22 cellular contexts compared by ENCODE assay signal in the genomic region with DNA sequence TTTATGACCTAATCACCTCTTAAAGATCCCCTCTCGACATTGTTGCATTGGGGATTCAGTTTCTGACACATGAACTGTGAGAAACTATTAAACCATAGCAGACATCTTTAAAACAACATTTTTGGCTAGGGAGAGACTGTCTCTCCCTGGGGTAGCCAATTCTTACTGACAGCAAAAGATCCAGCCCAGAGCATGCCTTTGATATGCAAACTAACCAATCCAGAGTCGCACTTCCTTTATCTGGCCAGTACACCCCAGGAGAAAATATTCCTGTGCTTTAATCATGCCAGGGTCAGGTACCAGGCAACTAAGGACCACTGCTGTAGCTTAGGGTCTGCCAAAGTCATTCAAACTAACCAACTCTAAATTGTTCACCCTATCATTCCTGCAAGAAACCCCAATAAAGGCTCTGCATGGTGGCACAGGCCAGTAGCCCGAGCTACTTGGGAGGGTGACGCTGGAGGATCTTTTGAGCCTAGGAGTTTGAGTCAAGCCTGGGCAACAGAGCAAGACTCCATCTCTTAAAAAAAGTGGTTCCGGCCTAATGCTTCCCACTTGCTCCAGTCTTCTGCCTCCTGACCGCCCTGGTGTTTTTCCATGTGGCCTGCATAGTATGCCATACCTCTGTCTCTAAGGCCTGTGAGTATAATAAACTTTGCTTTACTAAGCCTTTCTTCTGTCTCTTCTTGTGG.
"Had no signal": no experiment of that assay in that cellular context is flagged by ENCODE, and none has a peak within 500 bp of the region (broad histone marks: within the 10 kb centered on the region; RNA-seq: fewer than 3 reads in every experiment).

No MANE protein-coding gene starts in this region.

- H3K4me1 Mint-ChIP-seq: naive thymus-derived CD8-positive, alpha-beta T cell; stimulated activated naive B cell treated with anti-CD40 and anti-IgM and Interleukin-4, amounts not matched to agents 10 μg/mL and 1 μg/mL and 100 μg/mL, for 72 hours; stimulated activated naive CD8-positive, alpha-beta T cell treated with anti-CD3 and anti-CD28 coated beads, Interleukin-15, amount 100 ng/mL, for 72 hours had no signal

- DNase-seq: effector CD4-positive, alpha-beta T cell; endodermal cell; erythroblast; foreskin keratinocyte; left colon; left ventricle myocardium superior; naive thymus-derived CD8-positive, alpha-beta T cell; nucleus accumbens; ovary; sigmoid colon; stimulated activated CD4-positive, alpha-beta T cell treated with anti-CD3 and anti-CD28 coated beads, Interleukin-2, amount 100 ng/mL, for 24 hours; stimulated activated CD4-positive, alpha-beta T cell treated with anti-CD3 and anti-CD28 coated beads, Interleukin-4, amount 100 ng/mL, for 4 hours; stimulated activated naive B cell treated with anti-CD40 and anti-IgM and Interleukin-4, amounts not matched to agents 10 μg/mL and 1 μg/mL and 100 μg/mL, for 72 hours; stimulated activated naive CD8-positive, alpha-beta T cell treated with anti-CD3 and anti-CD28 coated beads, Interleukin-15, amount 100 ng/mL, for 72 hours; transverse colon had no signal

- H3K9me3 Mint-ChIP-seq: endodermal cell; naive thymus-derived CD8-positive, alpha-beta T cell; neural crest cell; stimulated activated naive B cell treated with anti-CD40 and anti-IgM and Interleukin-4, amounts not matched to agents 10 μg/mL and 1 μg/mL and 100 μg/mL, for 72 hours; stimulated activated naive CD8-positive, alpha-beta T cell treated with anti-CD3 and anti-CD28 coated beads, Interleukin-15, amount 100 ng/mL, for 72 hours had no signal

- FAIRE-seq: endothelial cell of umbilical vein had no signal

- H3K4me1 ChIP-seq: foreskin keratinocyte, right atrium auricular region, transverse colon had no signal

- H3K27me3 Mint-ChIP-seq: stimulated activated naive B cell treated with anti-CD40 and anti-IgM and Interleukin-4, amounts not matched to agents 10 μg/mL and 1 μg/mL and 100 μg/mL, for 72 hours; stimulated activated naive CD8-positive, alpha-beta T cell treated with anti-CD3 and anti-CD28 coated beads, Interleukin-15, amount 100 ng/mL, for 72 hours had no signal

- H3K27ac Mint-ChIP-seq: endodermal cell; naive thymus-derived CD8-positive, alpha-beta T cell; stimulated activated naive B cell treated with anti-CD40 and anti-IgM and Interleukin-4, amounts not matched to agents 10 μg/mL and 1 μg/mL and 100 μg/mL, for 72 hours had no signal

- H3K36me3 ChIP-seq: ovary, right atrium auricular region, sigmoid colon, thoracic aorta, transverse colon had no signal

- H3K4me3 Mint-ChIP-seq: endodermal cell; naive thymus-derived CD8-positive, alpha-beta T cell; neural crest cell; stimulated activated naive B cell treated with anti-CD40 and anti-IgM and Interleukin-4, amounts not matched to agents 10 μg/mL and 1 μg/mL and 100 μg/mL, for 72 hours; stimulated activated naive CD8-positive, alpha-beta T cell treated with anti-CD3 and anti-CD28 coated beads, Interleukin-15, amount 100 ng/mL, for 72 hours had no signal

- H3K4me3 ChIP-seq: coronary artery, lung, ovary, right atrium auricular region, sigmoid colon, skin epidermis, thoracic aorta, transverse colon had no signal

- H3K27me3 ChIP-seq: foreskin keratinocyte, ovary, right atrium auricular region, sigmoid colon, transverse colon had no signal

- ATAC-seq: foreskin keratinocyte; left colon; left ventricle myocardium superior; naive thymus-derived CD8-positive, alpha-beta T cell; stimulated activated naive B cell treated with anti-CD40 and anti-IgM and Interleukin-4, amounts not matched to agents 10 μg/mL and 1 μg/mL and 100 μg/mL, for 72 hours; stimulated activated naive CD8-positive, alpha-beta T cell treated with anti-CD3 and anti-CD28 coated beads, Interleukin-15, amount 100 ng/mL, for 72 hours had no signal

- H3K9me3 ChIP-seq: ovary, right atrium auricular region, sigmoid colon, thoracic aorta, transverse colon had no signal

- H3K27ac ChIP-seq: coronary artery, foreskin keratinocyte, ovary, right atrium auricular region, sigmoid colon, skin epidermis, thoracic aorta, transverse colon had no signal

- H3K36me3 Mint-ChIP-seq: naive thymus-derived CD8-positive, alpha-beta T cell; stimulated activated naive B cell treated with anti-CD40 and anti-IgM and Interleukin-4, amounts not matched to agents 10 μg/mL and 1 μg/mL and 100 μg/mL, for 72 hours had no signal
